Comparison of ENCODE assay signal across 3 cellular contexts in the genomic region with DNA sequence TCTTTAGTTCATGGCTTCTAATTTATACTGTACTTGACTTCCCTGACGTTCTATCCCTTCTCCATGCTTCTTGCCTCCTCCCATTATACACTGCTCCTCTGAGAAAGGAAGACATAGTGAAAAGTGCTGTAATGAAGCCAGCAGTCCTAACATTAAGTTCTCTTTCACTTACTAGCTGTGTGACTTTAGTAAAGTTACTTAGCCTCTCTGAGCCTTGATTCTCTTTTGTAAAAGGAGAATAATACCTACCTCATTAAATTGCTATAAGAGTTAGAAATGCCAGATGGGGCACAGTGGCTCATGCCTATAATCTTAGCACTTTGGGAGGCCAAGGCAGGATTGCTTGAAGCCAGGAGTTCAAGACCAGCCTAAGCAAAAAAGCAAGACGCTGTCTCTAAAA.
TF ChIP-seq lines count a peak whose summit lies in the region.

No MANE protein-coding gene starts in this region.

TF ChIP-seq in A549, 52 proteins besides CTCF, POLR2A, EP300 and RAD21:
- TF ChIP-seq SREBF2 (IDR thresholded peaks at IDR 0.05) (no peak), EHF (CRISPR knock-in tag; IDR thresholded peaks at IDR 0.05) (no peak), ZFP36 (IDR thresholded peaks at IDR 0.05; ENCODE audit: borderline replicate concordance, partially characterized antibody) (peak; percentile 38), HOXB13 (CRISPR knock-in tag; IDR thresholded peaks at IDR 0.05; ENCODE audit: low read depth) (no peak), NR3C1 (IDR thresholded peaks at IDR 0.05) (no peak), HMGXB4 (CRISPR knock-in tag; IDR thresholded peaks at IDR 0.05; ENCODE audit: borderline replicate concordance) (no peak), KDM1A (IDR thresholded peaks at IDR 0.05; ENCODE audit: low read depth) (peak; percentile 49; the same call in 1 of the 2 replicates), RARB (CRISPR knock-in tag; IDR thresholded peaks at IDR 0.05) (no peak), SMC3 (IDR thresholded peaks at IDR 0.05) (no peak), TFCP2L1 (CRISPR knock-in tag; IDR thresholded peaks at IDR 0.05) (no peak), NPAS2 (CRISPR knock-in tag; IDR thresholded peaks at IDR 0.05; ENCODE audit: borderline replicate concordance) (no peak)
- TF ChIP-seq, protein P1, sequence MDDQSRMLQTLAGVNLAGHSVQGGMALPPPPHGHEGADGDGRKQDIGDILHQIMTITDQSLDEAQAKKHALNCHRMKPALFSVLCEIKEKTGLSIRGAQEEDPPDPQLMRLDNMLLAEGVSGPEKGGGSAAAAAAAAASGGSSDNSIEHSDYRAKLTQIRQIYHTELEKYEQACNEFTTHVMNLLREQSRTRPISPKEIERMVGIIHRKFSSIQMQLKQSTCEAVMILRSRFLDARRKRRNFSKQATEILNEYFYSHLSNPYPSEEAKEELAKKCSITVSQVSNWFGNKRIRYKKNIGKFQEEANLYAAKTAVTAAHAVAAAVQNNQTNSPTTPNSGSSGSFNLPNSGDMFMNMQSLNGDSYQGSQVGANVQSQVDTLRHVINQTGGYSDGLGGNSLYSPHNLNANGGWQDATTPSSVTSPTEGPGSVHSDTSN (IDR thresholded peaks at IDR 0.05): no peak

TF ChIP-seq in HEK293, 187 proteins besides CTCF, POLR2A, EP300 and RAD21:
- TF ChIP-seq ZNF138 (tag by site-specific recombination; IDR thresholded peaks at IDR 0.05; ENCODE audit: borderline replicate concordance): no peak
- TF ChIP-seq ZNF768 (tag by site-specific recombination; IDR thresholded peaks at IDR 0.05): 0 out of 2 replicates have a peak, but pooled peaks have one; percentile 68
- no peak for TF ChIP-seq ZNF530 (tag by site-specific recombination; IDR thresholded peaks at IDR 0.05; ENCODE audit: low read depth)
- TF ChIP-seq ZFP3 (tag by site-specific recombination; IDR thresholded peaks at IDR 0.05; ENCODE audit: low read depth): no peak

TF ChIP-seq in H1, 55 proteins besides CTCF, POLR2A, EP300 and RAD21:
- TF ChIP-seq SIRT6 (IDR thresholded peaks at IDR 0.05; ENCODE audit: low read length): no peak
- TF ChIP-seq KDM1A (IDR thresholded peaks at IDR 0.05; ENCODE audit: borderline replicate concordance, low read length): peak; percentile 75
- no peak for TF ChIP-seq SAP30 (IDR thresholded peaks at IDR 0.05; ENCODE audit: insufficient read depth, insufficient replicate concordance, low read length)
- TF ChIP-seq, protein P2, sequence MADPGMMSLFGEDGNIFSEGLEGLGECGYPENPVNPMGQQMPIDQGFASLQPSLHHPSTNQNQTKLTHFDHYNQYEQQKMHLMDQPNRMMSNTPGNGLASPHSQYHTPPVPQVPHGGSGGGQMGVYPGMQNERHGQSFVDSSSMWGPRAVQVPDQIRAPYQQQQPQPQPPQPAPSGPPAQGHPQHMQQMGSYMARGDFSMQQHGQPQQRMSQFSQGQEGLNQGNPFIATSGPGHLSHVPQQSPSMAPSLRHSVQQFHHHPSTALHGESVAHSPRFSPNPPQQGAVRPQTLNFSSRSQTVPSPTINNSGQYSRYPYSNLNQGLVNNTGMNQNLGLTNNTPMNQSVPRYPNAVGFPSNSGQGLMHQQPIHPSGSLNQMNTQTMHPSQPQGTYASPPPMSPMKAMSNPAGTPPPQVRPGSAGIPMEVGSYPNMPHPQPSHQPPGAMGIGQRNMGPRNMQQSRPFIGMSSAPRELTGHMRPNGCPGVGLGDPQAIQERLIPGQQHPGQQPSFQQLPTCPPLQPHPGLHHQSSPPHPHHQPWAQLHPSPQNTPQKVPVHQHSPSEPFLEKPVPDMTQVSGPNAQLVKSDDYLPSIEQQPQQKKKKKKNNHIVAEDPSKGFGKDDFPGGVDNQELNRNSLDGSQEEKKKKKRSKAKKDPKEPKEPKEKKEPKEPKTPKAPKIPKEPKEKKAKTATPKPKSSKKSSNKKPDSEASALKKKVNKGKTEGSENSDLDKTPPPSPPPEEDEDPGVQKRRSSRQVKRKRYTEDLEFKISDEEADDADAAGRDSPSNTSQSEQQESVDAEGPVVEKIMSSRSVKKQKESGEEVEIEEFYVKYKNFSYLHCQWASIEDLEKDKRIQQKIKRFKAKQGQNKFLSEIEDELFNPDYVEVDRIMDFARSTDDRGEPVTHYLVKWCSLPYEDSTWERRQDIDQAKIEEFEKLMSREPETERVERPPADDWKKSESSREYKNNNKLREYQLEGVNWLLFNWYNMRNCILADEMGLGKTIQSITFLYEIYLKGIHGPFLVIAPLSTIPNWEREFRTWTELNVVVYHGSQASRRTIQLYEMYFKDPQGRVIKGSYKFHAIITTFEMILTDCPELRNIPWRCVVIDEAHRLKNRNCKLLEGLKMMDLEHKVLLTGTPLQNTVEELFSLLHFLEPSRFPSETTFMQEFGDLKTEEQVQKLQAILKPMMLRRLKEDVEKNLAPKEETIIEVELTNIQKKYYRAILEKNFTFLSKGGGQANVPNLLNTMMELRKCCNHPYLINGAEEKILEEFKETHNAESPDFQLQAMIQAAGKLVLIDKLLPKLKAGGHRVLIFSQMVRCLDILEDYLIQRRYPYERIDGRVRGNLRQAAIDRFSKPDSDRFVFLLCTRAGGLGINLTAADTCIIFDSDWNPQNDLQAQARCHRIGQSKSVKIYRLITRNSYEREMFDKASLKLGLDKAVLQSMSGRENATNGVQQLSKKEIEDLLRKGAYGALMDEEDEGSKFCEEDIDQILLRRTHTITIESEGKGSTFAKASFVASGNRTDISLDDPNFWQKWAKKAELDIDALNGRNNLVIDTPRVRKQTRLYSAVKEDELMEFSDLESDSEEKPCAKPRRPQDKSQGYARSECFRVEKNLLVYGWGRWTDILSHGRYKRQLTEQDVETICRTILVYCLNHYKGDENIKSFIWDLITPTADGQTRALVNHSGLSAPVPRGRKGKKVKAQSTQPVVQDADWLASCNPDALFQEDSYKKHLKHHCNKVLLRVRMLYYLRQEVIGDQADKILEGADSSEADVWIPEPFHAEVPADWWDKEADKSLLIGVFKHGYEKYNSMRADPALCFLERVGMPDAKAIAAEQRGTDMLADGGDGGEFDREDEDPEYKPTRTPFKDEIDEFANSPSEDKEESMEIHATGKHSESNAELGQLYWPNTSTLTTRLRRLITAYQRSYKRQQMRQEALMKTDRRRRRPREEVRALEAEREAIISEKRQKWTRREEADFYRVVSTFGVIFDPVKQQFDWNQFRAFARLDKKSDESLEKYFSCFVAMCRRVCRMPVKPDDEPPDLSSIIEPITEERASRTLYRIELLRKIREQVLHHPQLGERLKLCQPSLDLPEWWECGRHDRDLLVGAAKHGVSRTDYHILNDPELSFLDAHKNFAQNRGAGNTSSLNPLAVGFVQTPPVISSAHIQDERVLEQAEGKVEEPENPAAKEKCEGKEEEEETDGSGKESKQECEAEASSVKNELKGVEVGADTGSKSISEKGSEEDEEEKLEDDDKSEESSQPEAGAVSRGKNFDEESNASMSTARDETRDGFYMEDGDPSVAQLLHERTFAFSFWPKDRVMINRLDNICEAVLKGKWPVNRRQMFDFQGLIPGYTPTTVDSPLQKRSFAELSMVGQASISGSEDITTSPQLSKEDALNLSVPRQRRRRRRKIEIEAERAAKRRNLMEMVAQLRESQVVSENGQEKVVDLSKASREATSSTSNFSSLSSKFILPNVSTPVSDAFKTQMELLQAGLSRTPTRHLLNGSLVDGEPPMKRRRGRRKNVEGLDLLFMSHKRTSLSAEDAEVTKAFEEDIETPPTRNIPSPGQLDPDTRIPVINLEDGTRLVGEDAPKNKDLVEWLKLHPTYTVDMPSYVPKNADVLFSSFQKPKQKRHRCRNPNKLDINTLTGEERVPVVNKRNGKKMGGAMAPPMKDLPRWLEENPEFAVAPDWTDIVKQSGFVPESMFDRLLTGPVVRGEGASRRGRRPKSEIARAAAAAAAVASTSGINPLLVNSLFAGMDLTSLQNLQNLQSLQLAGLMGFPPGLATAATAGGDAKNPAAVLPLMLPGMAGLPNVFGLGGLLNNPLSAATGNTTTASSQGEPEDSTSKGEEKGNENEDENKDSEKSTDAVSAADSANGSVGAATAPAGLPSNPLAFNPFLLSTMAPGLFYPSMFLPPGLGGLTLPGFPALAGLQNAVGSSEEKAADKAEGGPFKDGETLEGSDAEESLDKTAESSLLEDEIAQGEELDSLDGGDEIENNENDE (IDR thresholded peaks at IDR 0.05; ENCODE audit: insufficient replicate concordance, low read length): no peak
TF ChIP-seq in H1: peak in this region for 1.
